8 cellular contexts compared by ENCODE assay signal in genomic region chr14:102775855-102776760, GRCh38. TPM values are rescaled to one million over a fixed set of nuclear protein-coding genes. Genes with fewer than 3 reads are reported as not detected.
A peak's percentile ranks its signal among the peaks of the same experiment; 100 is the strongest.
DNase-seq lines count a peak whose midpoint lies in the region; ATAC-seq and TF ChIP-seq lines count a peak whose summit lies in the region.

No MANE protein-coding gene starts in this region.

- ATAC-seq in T-helper 17 cell (no peak), HG02884 (IDR thresholded peaks at IDR 0.05; ENCODE audit: unreplicated experiment) (no peak)

- H3K27me3 ChIP-seq in neural progenitor cell, result peaks cover 25% of the 10 kb centered on the region

- peak overlapping the region; percentile 74 for H2AFZ ChIP-seq in neural progenitor cell (replicated peaks)

- H3K36me3 ChIP-seq in neural progenitor cell, result no peaks in the 10 kb centered on the region

- H4K20me1 ChIP-seq in neural progenitor cell (ENCODE audit: low read depth), result peaks cover 16% of the 10 kb centered on the region

- H3K9me3 ChIP-seq in T-helper 17 cell (ENCODE audit: control insufficient read depth, low read length, poor library complexity, severe bottlenecking) (no peaks in the 10 kb centered on the region), neural progenitor cell (ENCODE audit: low read depth) (no peaks in the 10 kb centered on the region)

- peaks cover 10% of the 10 kb centered on the region for H3K4me1 ChIP-seq in neural progenitor cell

- H3K4me2 ChIP-seq in neural progenitor cell, result peak overlapping the region; percentile 32

- H3K4me3 ChIP-seq in epithelial cell of esophagus (ENCODE audit: low read length) (no peak overlapping the region), neural progenitor cell (no peak overlapping the region)

- H3K9ac ChIP-seq in neural progenitor cell, result no peak overlapping the region

- peaks cover 19% of the 10 kb centered on the region for H3F3A ChIP-seq in neural progenitor cell (ENCODE audit: low read depth)

- peaks cover 29% of the 10 kb centered on the region for H3K79me2 ChIP-seq in neural progenitor cell (ENCODE audit: low read depth)

- TF ChIP-seq CTCF in epithelial cell of esophagus (IDR thresholded peaks at IDR 0.05; ENCODE audit: insufficient read depth, low read depth, low read length, missing control alignments) (no peak), neural progenitor cell (IDR thresholded peaks at IDR 0.05) (no peak)

- H3K4me1 Mint-ChIP-seq in T-helper 17 cell (peaks cover 33% of the 10 kb centered on the region), neural progenitor cell (peaks cover 34% of the 10 kb centered on the region)

- H3K27ac Mint-ChIP-seq in T-helper 17 cell (peak overlapping the region; percentile 93), neural progenitor cell (peak overlapping the region; percentile 21)

- H3K4me3 Mint-ChIP-seq in T-helper 17 cell, result peak overlapping the region; percentile 89
- peak overlapping the region; percentile 88 for H3K4me3 Mint-ChIP-seq in neural progenitor cell

- H3K27me3 Mint-ChIP-seq in T-helper 17 cell (peaks cover 1% of the 10 kb centered on the region), neural progenitor cell (ENCODE audit: insufficient read depth, low read depth) (peaks cover 2% of the 10 kb centered on the region)

- H3K27ac ChIP-seq in neural progenitor cell, result no peak overlapping the region

- H3K36me3 Mint-ChIP-seq in T-helper 17 cell (ENCODE audit: low read depth) (peaks cover 4% of the 10 kb centered on the region), neural progenitor cell (no peaks in the 10 kb centered on the region)

- DNase-seq in activated CD4-positive, alpha-beta T cell treated with anti-CD3 and anti-CD28 coated beads for 4 hours, result peak; percentile 8 to 27
- no peak for DNase-seq in activated CD4-positive, alpha-beta T cell treated with anti-CD3 and anti-CD28 coated beads, Interleukin-2, amount 50 U/mL, for 1 hour
- DNase-seq in T-helper 17 cell (no peak), epithelial cell of esophagus (ENCODE audit: low read depth) (peak; percentile 65), neural progenitor cell (ENCODE audit: low spot score) (no peak), NCI-H748 (lab: John Stamatoyannopoulos, UW; ENCODE audit: unreplicated experiment) (no peak), middle frontal gyrus (ENCODE audit: extremely low spot score, low spot score) (no peak)

- H3K9me3 Mint-ChIP-seq in neural progenitor cell, result no peaks in the 10 kb centered on the region

RNA-seq across cellular contexts. Expression of gene TRAF3, which starts 1.1 kb away (rescaled TPM):
- 10 to 100 TPM; 47.8 to 54.4 TPM for total RNA-seq in T-helper 17 cell
- 15.7 and 18.1 TPM in 2 replicates for total RNA-seq in neural progenitor cell (ENCODE audit: low replicate concordance)

Comparison
In these comparisons a context has a peak if more than half of its experiments do, and no peak if none do; other contexts are left out.
1. DNase-seq: peak in activated CD4-positive, alpha-beta T cell treated with anti-CD3 and anti-CD28 coated beads for 4 hours (2 of 2) and epithelial cell of esophagus (single experiment); none in activated CD4-positive, alpha-beta T cell treated with anti-CD3 and anti-CD28 coated beads, Interleukin-2, amount 50 U/mL, for 1 hour (single experiment), T-helper 17 cell (0 of 3), neural progenitor cell (single experiment), NCI-H748 (single experiment) and middle frontal gyrus (single experiment).